ENCODE assay signal across 11 cellular contexts in the genomic region with DNA sequence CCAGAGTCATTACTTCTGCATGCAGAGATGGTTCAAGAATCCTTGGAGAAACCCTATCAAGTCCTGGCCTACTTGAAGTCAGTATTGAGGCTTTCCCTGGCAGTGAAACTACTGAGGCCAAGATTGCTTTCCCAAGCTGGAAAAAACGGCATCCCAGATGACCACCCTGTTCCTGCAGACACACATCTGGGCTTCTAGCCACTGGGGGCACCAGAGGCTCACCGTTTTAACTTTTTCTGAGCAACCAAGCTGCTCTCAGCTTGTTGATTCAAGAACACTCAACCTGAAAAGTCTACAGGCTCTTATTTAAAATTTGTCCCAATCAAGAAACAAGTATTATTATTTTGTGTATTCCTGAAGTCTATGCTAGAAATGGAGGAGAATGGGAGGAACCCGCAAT.
DNase-seq lines count a peak whose midpoint lies in the region; ATAC-seq, FAIRE-seq and TF ChIP-seq lines count a peak whose summit lies in the region.
"Had no signal": no experiment of that assay in that cellular context is flagged by ENCODE, and none has a peak within 500 bp of the region (broad histone marks: within the 10 kb centered on the region; RNA-seq: fewer than 3 reads in every experiment).

No MANE protein-coding gene starts in this region.

- H3K4me3 ChIP-seq in OCI-LY7 (ENCODE audit: low read depth, low read length, poor library complexity, severe bottlenecking), result no peak overlapping the region
- no peak overlapping the region for H3K4me3 ChIP-seq in testis
- H3K4me3 ChIP-seq in small intestine (ENCODE audit: low read depth in 1 of 2, low read length in 2 of 2), result no peak overlapping the region
- H3K4me3 ChIP-seq: stomach had no signal

- ATAC-seq in natural killer cell treated with Interleukin-12 subunit alpha and Interleukin-12 subunit beta and Interleukin-15 and Interleukin-18, amount 100 ng/mL, for 72 hours, result no peak

- H2AFZ ChIP-seq in OCI-LY7 (ENCODE audit: low read length), result no peak overlapping the region

- no peak for FAIRE-seq in small intestine (lab: Jason Lieb, UNC)

- DNase-seq in SIG-M5 treated with dmso at 0.1 percent for 504 hours (lab: John Stamatoyannopoulos, UW; ENCODE audit: unreplicated experiment) (peak; percentile 11), SIG-M5 (lab: John Stamatoyannopoulos, UW) (no peak), OCI-LY7 (ENCODE audit: low spot score) (peak; percentile 38), fibroblast of gingiva (ENCODE audit: low read depth) (peak; percentile 10), testis (peak; percentile 35), small intestine (no peak), posterior cingulate gyrus (no peak)
- DNase-seq in natural killer cell treated with Interleukin-12 subunit alpha and Interleukin-12 subunit beta and Interleukin-15 and Interleukin-18, amount 100 ng/mL, for 72 hours (ENCODE audit: low spot score), result no peak
- DNase-seq: activated naive CD4-positive, alpha-beta T cell treated with Interleukin-2 at 50 U/mL for 16 hours; CD4-positive, CD25-positive, alpha-beta regulatory T cell; stomach had no signal

- POLR2A ChIA-PET in OCI-LY7 (lab: Charles Lee), result interaction anchor here (0.6 to 1.3 kb wide), 3 partner anchors 13 to 213 kb away, joined by 3 read pairs; no protein-coding TSS in a partner anchor

- no peaks in the 10 kb centered on the region for H3K79me2 ChIP-seq in OCI-LY7 (ENCODE audit: insufficient read depth, low read depth, low read length)

- TF ChIP-seq CTCF in OCI-LY7 (conservative IDR thresholded peaks at IDR 0.05; ENCODE audit: low read length) (peak; percentile 78), testis (IDR thresholded peaks at IDR 0.05) (peak in 1 of 3 experiments; percentile 35)

- intact Hi-C loops in OCI-LY7 (cut with micrococcal nuclease; ENCODE audit: unreplicated experiment) (no loop called here), testis (cut with DNase I; ENCODE audit: low total_unique reads) (no loop called here), posterior cingulate gyrus (cut with DNase I) (no loop called here)

- H3K9me3 Mint-ChIP-seq in natural killer cell treated with Interleukin-12 subunit alpha and Interleukin-12 subunit beta and Interleukin-15 and Interleukin-18, amount 100 ng/mL, for 72 hours, result no peaks in the 10 kb centered on the region

- H3K27ac ChIP-seq in OCI-LY7 (ENCODE audit: low read depth, low read length, poor library complexity, severe bottlenecking) (no peak overlapping the region), testis (no peak overlapping the region), small intestine (ENCODE audit: low read depth in 1 of 2, low read length in 1 of 2) (no peak overlapping the region)
- H3K27ac ChIP-seq: stomach had no signal

- H3K9me2 ChIP-seq in OCI-LY7 (ENCODE audit: insufficient read depth, low read length), result no peaks in the 10 kb centered on the region

- peaks cover 3% of the 10 kb centered on the region for H3K36me3 Mint-ChIP-seq in natural killer cell treated with Interleukin-12 subunit alpha and Interleukin-12 subunit beta and Interleukin-15 and Interleukin-18, amount 100 ng/mL, for 72 hours

- H3K9me3 ChIP-seq in OCI-LY7 (ENCODE audit: low read length) (peaks cover 1% of the 10 kb centered on the region; the same call in 1 of the 2 replicates), testis (no peaks in the 10 kb centered on the region), small intestine (ENCODE audit: control insufficient read depth, low read depth) (no peaks in the 10 kb centered on the region)

- peaks cover 4 to 9% of the 10 kb centered on the region in 2 donors for H3K27me3 Mint-ChIP-seq in natural killer cell treated with Interleukin-12 subunit alpha and Interleukin-12 subunit beta and Interleukin-15 and Interleukin-18, amount 100 ng/mL, for 72 hours

- no peaks in the 10 kb centered on the region for H4K20me1 ChIP-seq in OCI-LY7 (ENCODE audit: insufficient read depth, low read length)

- no peak for TF ChIP-seq POLR2A in testis (IDR thresholded peaks at IDR 0.05)

- H3K4me1 ChIP-seq in OCI-LY7 (ENCODE audit: insufficient read depth, low read length, poor library complexity, severe bottlenecking) (no peaks in the 10 kb centered on the region), testis (no peaks in the 10 kb centered on the region), small intestine (ENCODE audit: control insufficient read depth in 2 of 2, insufficient read depth in 1 of 2, low read depth in 1 of 2, low read length in 1 of 2) (no peaks in the 10 kb centered on the region)
- H3K4me1 ChIP-seq: stomach had no signal

- H3K4me2 ChIP-seq in OCI-LY7 (ENCODE audit: low read length), result no peak overlapping the region

- 52 to 55% methylated on average over 3 of the region's 3 CpGs for WGBS in testis, 2 donors
- WGBS in small intestine, 3 donors, result 48 to 51% (median 50%) methylated on average over 3 of the region's 3 CpGs

- CTCF ChIA-PET in OCI-LY7 (lab: Charles Lee; ENCODE audit: unreplicated experiment), result no interaction called here

- no peaks in the 10 kb centered on the region for H3K4me1 Mint-ChIP-seq in natural killer cell treated with Interleukin-12 subunit alpha and Interleukin-12 subunit beta and Interleukin-15 and Interleukin-18, amount 100 ng/mL, for 72 hours (ENCODE audit: low read depth in 2 of 2)
- H3K4me1 Mint-ChIP-seq: CD4-positive, CD25-positive, alpha-beta regulatory T cell had no signal

- no peak overlapping the region for H3K4me3 Mint-ChIP-seq in natural killer cell treated with Interleukin-12 subunit alpha and Interleukin-12 subunit beta and Interleukin-15 and Interleukin-18, amount 100 ng/mL, for 72 hours

- no peak overlapping the region for H3K27ac Mint-ChIP-seq in natural killer cell treated with Interleukin-12 subunit alpha and Interleukin-12 subunit beta and Interleukin-15 and Interleukin-18, amount 100 ng/mL, for 72 hours
- H3K27ac Mint-ChIP-seq: CD4-positive, CD25-positive, alpha-beta regulatory T cell had no signal

- H3K27me3 ChIP-seq in testis, result no peaks in the 10 kb centered on the region
- no peaks in the 10 kb centered on the region for H3K27me3 ChIP-seq in small intestine (ENCODE audit: control insufficient read depth in 2 of 2, insufficient read depth in 2 of 2, low read length in 2 of 2)
- H3K27me3 ChIP-seq: stomach had no signal

- H3K36me3 ChIP-seq in OCI-LY7 (ENCODE audit: insufficient read depth, low read length) (no peaks in the 10 kb centered on the region), testis (ENCODE audit: low read depth, missing control alignments) (no peaks in the 10 kb centered on the region), small intestine (ENCODE audit: control insufficient read depth in 2 of 2, insufficient read depth in 2 of 2, low read length in 2 of 2) (no peaks in the 10 kb centered on the region)
- H3K36me3 ChIP-seq: stomach had no signal

- BruUV-seq in OCI-LY7 (replicated peaks; lab: Mats Ljungman, UMichigan), result no TSS peak

Comparison
In these comparisons a context has a peak if more than half of its experiments do, and no peak if none do; other contexts are left out.
1. DNase-seq: peak in SIG-M5 treated with dmso at 0.1 percent for 504 hours (single experiment), OCI-LY7 (single experiment), fibroblast of gingiva (single experiment) and testis (single experiment); none in SIG-M5 (single experiment), small intestine (single experiment), natural killer cell treated with Interleukin-12 subunit alpha and Interleukin-12 subunit beta and Interleukin-15 and Interleukin-18, amount 100 ng/mL, for 72 hours (single experiment) and posterior cingulate gyrus (0 of 10).